33 cellular contexts compared by ENCODE assay signal in the genomic region with DNA sequence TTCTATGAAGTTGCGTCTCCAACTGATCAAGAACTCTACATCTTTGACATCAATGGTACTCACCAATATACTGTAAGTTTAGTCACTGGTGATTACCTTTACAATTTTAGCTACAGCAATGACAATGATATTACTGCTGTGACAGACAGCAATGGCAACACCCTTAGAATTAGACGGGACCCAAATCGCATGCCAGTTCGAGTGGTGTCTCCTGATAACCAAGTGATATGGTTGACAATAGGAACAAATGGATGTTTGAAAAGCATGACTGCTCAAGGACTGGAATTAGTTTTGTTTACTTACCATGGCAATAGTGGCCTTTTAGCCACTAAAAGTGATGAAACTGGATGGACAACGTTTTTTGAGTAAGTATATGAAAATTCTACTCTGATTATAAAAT.
"Had no signal": no experiment of that assay in that cellular context is flagged by ENCODE, and none has a peak within 500 bp of the region (broad histone marks: within the 10 kb centered on the region; RNA-seq: fewer than 3 reads in every experiment).

No MANE protein-coding gene starts in this region.

- H3K4me3 ChIP-seq: adrenal gland, body of pancreas, breast epithelium had no signal

- H3K4me1 ChIP-seq: adrenal gland, body of pancreas, breast epithelium had no signal

- H3K27me3 ChIP-seq: adrenal gland, body of pancreas, brain microvascular endothelial cell, breast epithelium had no signal

- H3K27ac ChIP-seq: adrenal gland, body of pancreas, brain microvascular endothelial cell, breast epithelium, VCaP had no signal

- ATAC-seq: activated CD8-positive, alpha-beta T cell treated with anti-CD3 and anti-CD28 coated beads for 36 hours; activated naive CD4-positive, alpha-beta T cell treated with anti-CD3 and anti-CD28 coated beads, Interleukin-2, amount 50 U/mL, for 72 hours; activated T-cell treated with anti-CD3 and anti-CD28 coated beads, Interleukin-2, amount 50 U/mL, for 4 hours; activated T-cell treated with anti-CD3 and anti-CD28 coated beads, Interleukin-2, amount 50 U/mL, for 72 hours; activated T-helper 17 cell treated with anti-CD3 and anti-CD28 coated beads, Interleukin-2, amount 50 U/mL, for 72 hours; body of pancreas had no signal

- H3K9me3 ChIP-seq: adrenal gland, body of pancreas, breast epithelium had no signal

- H3K36me3 ChIP-seq: adrenal gland, brain microvascular endothelial cell, breast epithelium had no signal

- DNase-seq: activated B cell treated with CpG ODN at 0.5 μM for 24 hours; activated CD4-positive, alpha-beta memory T cell treated with anti-CD3 and anti-CD28 coated beads for 36 hours; activated CD4-positive, alpha-beta T cell treated with anti-CD3 and anti-CD28 coated beads for 4 hours; activated CD4-positive, alpha-beta T cell treated with anti-CD3 and anti-CD28 coated beads, Interleukin-2, amount 10 ng/mL, durations not matched to agents 24 days and 14 days; activated CD4-positive, alpha-beta T cell treated with anti-CD3 and anti-CD28 coated beads, Interleukin-2, amount 50 U/mL, for 1 hour; activated CD4-positive, alpha-beta T cell treated with anti-CD3 and anti-CD28 coated beads, Interleukin-2, amount 50 U/mL, for 4 hours; activated CD4-positive, CD25-positive, alpha-beta regulatory T cell treated with anti-CD3 and anti-CD28 coated beads, Interleukin-2, amount 50 U/mL, for 72 hours; activated CD8-positive, alpha-beta memory T cell treated with anti-CD3 and anti-CD28 coated beads, Interleukin-2, amount 50 U/mL, for 4 hours; activated CD8-positive, alpha-beta T cell treated with anti-CD3 and anti-CD28 coated beads for 36 hours; activated effector memory CD4-positive, alpha-beta T cell treated with anti-CD3 and anti-CD28 coated beads, Interleukin-2, amount 50 U/mL, for 16 hours; activated gamma-delta T cell treated with Interleukin-2 at 50 U/mL for 16 hours; activated naive CD4-positive, alpha-beta T cell; activated naive CD4-positive, alpha-beta T cell treated with anti-CD3 and anti-CD28 coated beads for 36 hours; activated naive CD4-positive, alpha-beta T cell treated with anti-CD3 and anti-CD28 coated beads, Interleukin-2, amount 50 U/mL, for 16 hours; activated naive CD8-positive, alpha-beta T cell treated with anti-CD3 and anti-CD28 coated beads for 36 hours; activated T-cell treated with anti-CD3 and anti-CD28 coated beads for 4 hours; activated T-cell treated with anti-CD3 and anti-CD28 coated beads, Interleukin-2, amount 50 U/mL, for 1 hour; activated T-cell treated with anti-CD3 and anti-CD28 coated beads, Interleukin-2, amount 50 U/mL, for 4 hours; activated T-cell treated with anti-CD3 and anti-CD28 coated beads, Interleukin-2, amount 50 U/mL, for 72 hours; adrenal gland; amniotic stem cell; aorta; body of pancreas; brain microvascular endothelial cell; caudate nucleus; cerebellar nuclear complex; T-helper 1 cell; T-helper 2 cell; T-helper 9 cell had no signal
